29 cellular contexts compared by ENCODE assay signal in the genomic region with DNA sequence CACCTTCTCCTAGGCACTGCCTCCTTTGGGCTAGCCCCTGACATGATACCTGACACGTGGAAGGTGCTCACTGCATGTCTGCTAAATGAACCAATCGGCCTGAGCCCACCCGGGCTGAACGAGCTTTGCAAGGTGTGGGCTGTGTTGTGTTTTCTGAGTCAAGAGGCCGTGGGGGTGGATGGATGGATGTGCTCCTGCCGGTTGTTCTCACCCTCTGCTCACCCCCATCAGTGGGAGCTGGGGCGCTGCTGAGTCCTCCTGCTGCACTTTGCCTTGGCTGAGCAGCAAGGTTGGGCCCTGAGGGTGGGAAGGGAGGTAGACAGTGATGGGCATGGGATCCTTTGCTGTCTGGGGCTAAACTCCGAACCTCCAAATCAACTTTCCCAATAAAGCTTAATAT. TPM values are rescaled to one million over a fixed set of nuclear protein-coding genes. Genes with fewer than 3 reads are reported as not detected.
"Had no signal": no experiment of that assay in that cellular context is flagged by ENCODE, and none has a peak within 500 bp of the region (broad histone marks: within the 10 kb centered on the region; RNA-seq: fewer than 3 reads in every experiment).

No MANE protein-coding gene starts in this region.

- H3K9me3 ChIP-seq: colonic mucosa, esophagus squamous epithelium, gastrocnemius medialis, heart right ventricle, left lung, lower lobe of right lung, mucosa of descending colon had no signal

- H3K27ac ChIP-seq: colonic mucosa, epithelial cell of prostate, esophagus squamous epithelium, gastrocnemius medialis, heart right ventricle, hepatocyte, left lung, lower lobe of right lung had no signal

- H3K9me3 Mint-ChIP-seq: dendritic cell treated with granulocyte-macrophage colony-stimulating factor and Interleukin-4, amounts not matched to agents 40 ng/mL and 50 ng/mL, for 4 days; immature natural killer cell; mesothelial cell of epicardium had no signal

- H3K36me3 Mint-ChIP-seq: immature natural killer cell, mesothelial cell of epicardium had no signal

- ATAC-seq: esophagus mucosa, gastrocnemius medialis, heart right ventricle, left colon, left lung, left ventricle myocardium superior, lower lobe of right lung, mucosa of descending colon had no signal

- H3K27ac Mint-ChIP-seq: dendritic cell treated with granulocyte-macrophage colony-stimulating factor and Interleukin-4, amounts not matched to agents 40 ng/mL and 50 ng/mL, for 4 days; immature natural killer cell; mesothelial cell of epicardium had no signal

- H3K27me3 ChIP-seq: colonic mucosa had no signal

- H3K4me3 Mint-ChIP-seq: dendritic cell treated with granulocyte-macrophage colony-stimulating factor and Interleukin-4, amounts not matched to agents 40 ng/mL and 50 ng/mL, for 4 days; immature natural killer cell; mesothelial cell of epicardium had no signal

- H3K4me3 ChIP-seq: colonic mucosa, esophagus squamous epithelium, gastrocnemius medialis, heart right ventricle, hepatocyte, left lung, lower lobe of right lung, mucosa of descending colon had no signal

- H3K4me1 Mint-ChIP-seq: immature natural killer cell, mesothelial cell of epicardium had no signal

- DNase-seq: cerebellar nuclear complex; colonic mucosa; cortex of kidney; effector CD4-positive, alpha-beta T cell; effector memory CD4-positive, alpha-beta T cell; erythroblast; esophagus squamous epithelium; foreskin fibroblast; foreskin melanocyte; gastrocnemius medialis; glutamatergic neuron; heart right ventricle; immature natural killer cell; islet precursor cell; kidney; kidney glomerular epithelial cell; left colon; left lung; left ventricle myocardium superior; lower lobe of right lung; mesenchymal stem cell; mucosa of descending colon had no signal

- H2AFZ ChIP-seq: hepatocyte had no signal

- H3K4me2 ChIP-seq: hepatocyte had no signal

- H3K36me3 ChIP-seq: colonic mucosa, esophagus squamous epithelium, gastrocnemius medialis, heart right ventricle, left lung, lower lobe of right lung had no signal

- H3K4me1 ChIP-seq: colonic mucosa, esophagus squamous epithelium, gastrocnemius medialis, heart right ventricle, left lung, lower lobe of right lung had no signal

RNA-seq across cellular contexts. Expression of gene CACNA1E, which starts 6.7 kb away (rescaled TPM):
- total RNA-seq: chondrocyte, glomerular endothelial cell had no signal
- polyA plus RNA-seq: immature natural killer cell had no signal
